Comparison of ENCODE assay signal across 22 cellular contexts in the genomic region with DNA sequence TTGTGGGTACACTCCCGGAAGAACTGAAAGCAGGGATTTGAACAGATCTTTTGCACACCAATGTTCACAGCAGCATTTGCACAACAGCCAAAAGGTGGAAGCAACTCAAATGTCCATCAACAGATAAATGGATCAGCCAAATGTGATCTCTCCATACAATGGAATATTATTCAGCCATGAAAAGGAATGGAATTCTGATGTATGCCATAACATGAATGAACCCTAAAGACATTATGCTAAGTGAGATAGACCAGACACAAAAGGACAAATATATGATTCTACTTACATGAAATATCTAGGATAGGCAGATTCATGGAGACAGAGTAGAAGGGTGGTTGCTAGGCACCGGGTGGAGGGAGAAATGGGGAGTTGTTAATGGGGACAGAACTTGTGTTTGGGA. TPM values are rescaled to one million over a fixed set of nuclear protein-coding genes. Genes with fewer than 3 reads are reported as not detected.
DNase-seq lines count a peak whose midpoint lies in the region; ATAC-seq, FAIRE-seq and TF ChIP-seq lines count a peak whose summit lies in the region.
"Had no signal": no experiment of that assay in that cellular context is flagged by ENCODE, and none has a peak within 500 bp of the region (broad histone marks: within the 10 kb centered on the region; RNA-seq: fewer than 3 reads in every experiment).

No MANE protein-coding gene starts in this region.

- no peak overlapping the region for H3K9ac ChIP-seq in K562 (ENCODE audit: insufficient read depth in 1 of 2, low read depth in 2 of 2, low read length in 2 of 2)
- H3K9ac ChIP-seq: BLaER1 had no signal

- TF ChIP-seq POLR2A in K562 (conservative IDR thresholded peaks at IDR 0.05) = no peak

- 66% methylated on average over 2 of the region's 2 CpGs for WGBS in K562 (ENCODE audit: insufficient coverage, low coverage, missing lambda C conversion rate)

- H2AFZ ChIP-seq in K562 (ENCODE audit: low read depth, low read length) = no peak overlapping the region

- H3K9me3 ChIP-seq in K562 (replicated peaks; ENCODE audit: control insufficient read depth, insufficient read depth, low read depth, low read length) (no peaks in the 10 kb centered on the region), MG63 (no peaks in the 10 kb centered on the region)
- H3K9me3 ChIP-seq: BE2C had no signal

- H3K4me3 ChIP-seq in K562 (no peak overlapping the region), MG63 (no peak overlapping the region)
- H3K4me3 ChIP-seq: BLaER1 had no signal

- no peaks in the 10 kb centered on the region for H3K9me1 ChIP-seq in K562 (ENCODE audit: control insufficient read depth, insufficient read depth, low read length)

- FAIRE-seq in K562 (lab: Jason Lieb, UNC) = no peak
- FAIRE-seq: G401.6, GM12891, GM19239 had no signal

- DNase-seq in DMS53 (lab: John Stamatoyannopoulos, UW) (peak; percentile 52), DMS53 treated with DMSO at 0.1 percent for 48 hours (lab: John Stamatoyannopoulos, UW; ENCODE audit: unreplicated experiment) (no peak), K562 (ENCODE audit: extremely low read depth in 1 of 4, low spot score in 3 of 4) (no peak), DMS153 treated with DMSO at 0.1 percent for 48 hours (lab: John Stamatoyannopoulos, UW; ENCODE audit: unreplicated experiment) (no peak), MG63 (no peak)
- DNase-seq: ACHN; C1 segment of cervical spinal cord; CD4-positive, alpha-beta memory T cell; CD4-positive, CD25-positive, alpha-beta regulatory T cell; CD8-positive, alpha-beta memory T cell; DMS 273 treated with DMSO at 0.1 percent for 48 hours; GF-D8 had no signal

- H3K27ac ChIP-seq in K562 (ENCODE audit: extremely low read depth, low read depth, low read length) = no peak overlapping the region
- H3K27ac ChIP-seq: 22Rv1, BLaER1 had no signal

- in situ Hi-C loops in K562 (cut with MboI) = no loop called here

- H3K27me3 ChIP-seq in K562 (ENCODE audit: control insufficient read depth in 2 of 2, insufficient read depth in 2 of 2, low read length in 2 of 2) = peaks cover 19 to 25% of the 10 kb centered on the region in 2 experiments; a peak in 4 of 5 replicates
- no peaks in the 10 kb centered on the region for H3K27me3 ChIP-seq in MG63
- H3K27me3 ChIP-seq: BE2C, BLaER1 had no signal

- TF ChIP-seq RAD21 in K562 (CRISPR knock-in tag; conservative IDR thresholded peaks at IDR 0.05 in 1 of 2, IDR thresholded peaks at IDR 0.05 in 1 of 2) = no peak

- H3K4me1 ChIP-seq in K562 (replicated peaks in 1 of 2; ENCODE audit: control insufficient read depth in 2 of 2, insufficient read depth in 2 of 2, low read length in 2 of 2) = peaks cover 0 to 10% of the 10 kb centered on the region in 2 experiments; a peak in 3 of 5 replicates
- H3K4me1 ChIP-seq: BE2C had no signal

- H3K79me2 ChIP-seq in K562 (ENCODE audit: control insufficient read depth, insufficient read depth, low read length) = no peaks in the 10 kb centered on the region

- H3K36me3 ChIP-seq in K562 (ENCODE audit: control insufficient read depth, insufficient read depth, low read length) (no peaks in the 10 kb centered on the region), MG63 (no peaks in the 10 kb centered on the region)
- H3K36me3 ChIP-seq: BE2C had no signal

- intact Hi-C loops in K562 (cut with micrococcal nuclease) = no loop called here

- BruUV-seq in K562 (replicated peaks; lab: Mats Ljungman, UMichigan) = no TSS peak

- POLR2A ChIA-PET in K562 (lab: Yijun Ruan, JAX) = no interaction called here

- no peak for TF ChIP-seq EP300 in K562 (IDR thresholded peaks at IDR 0.05; ENCODE audit: low read length)

- no peaks in the 10 kb centered on the region for H4K20me1 ChIP-seq in K562 (replicated peaks; ENCODE audit: control insufficient read depth, insufficient read depth, low read length)
- H4K20me1 ChIP-seq: BLaER1 had no signal

- TF ChIP-seq CTCF in K562 (IDR thresholded peaks at IDR 0.05 in 2 of 3, conservative IDR thresholded peaks at IDR 0.05 in 1 of 3; ENCODE audit: insufficient read depth in 2 of 3, low read depth in 1 of 3, low read length in 3 of 3) = no peak

- no peak for ATAC-seq in K562

- no peak overlapping the region for H3K4me2 ChIP-seq in K562 (ENCODE audit: insufficient read depth, low read length)
- H3K4me2 ChIP-seq: BLaER1 had no signal

- CTCF ChIA-PET in K562 (lab: Yijun Ruan, JAX; ENCODE audit: low intra/inter-chr PET ratio) = no interaction called here

TF ChIP-seq in K562, 482 proteins besides CTCF, POLR2A, EP300 and RAD21 (continues in another document):
- TF ChIP-seq ILK (tag; IDR thresholded peaks at IDR 0.05; ENCODE audit: borderline replicate concordance, low read depth) = no peak
- no peak for TF ChIP-seq ZNF274 (IDR thresholded peaks at IDR 0.05; ENCODE audit: borderline replicate concordance, low read depth, low read length)
- no peak for TF ChIP-seq KLF16 (IDR thresholded peaks at IDR 0.05)
- TF ChIP-seq, protein P1, sequence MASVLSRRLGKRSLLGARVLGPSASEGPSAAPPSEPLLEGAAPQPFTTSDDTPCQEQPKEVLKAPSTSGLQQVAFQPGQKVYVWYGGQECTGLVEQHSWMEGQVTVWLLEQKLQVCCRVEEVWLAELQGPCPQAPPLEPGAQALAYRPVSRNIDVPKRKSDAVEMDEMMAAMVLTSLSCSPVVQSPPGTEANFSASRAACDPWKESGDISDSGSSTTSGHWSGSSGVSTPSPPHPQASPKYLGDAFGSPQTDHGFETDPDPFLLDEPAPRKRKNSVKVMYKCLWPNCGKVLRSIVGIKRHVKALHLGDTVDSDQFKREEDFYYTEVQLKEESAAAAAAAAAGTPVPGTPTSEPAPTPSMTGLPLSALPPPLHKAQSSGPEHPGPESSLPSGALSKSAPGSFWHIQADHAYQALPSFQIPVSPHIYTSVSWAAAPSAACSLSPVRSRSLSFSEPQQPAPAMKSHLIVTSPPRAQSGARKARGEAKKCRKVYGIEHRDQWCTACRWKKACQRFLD (CRISPR knock-in tag; IDR thresholded peaks at IDR 0.05) = no peak
- TF ChIP-seq, protein P2, sequence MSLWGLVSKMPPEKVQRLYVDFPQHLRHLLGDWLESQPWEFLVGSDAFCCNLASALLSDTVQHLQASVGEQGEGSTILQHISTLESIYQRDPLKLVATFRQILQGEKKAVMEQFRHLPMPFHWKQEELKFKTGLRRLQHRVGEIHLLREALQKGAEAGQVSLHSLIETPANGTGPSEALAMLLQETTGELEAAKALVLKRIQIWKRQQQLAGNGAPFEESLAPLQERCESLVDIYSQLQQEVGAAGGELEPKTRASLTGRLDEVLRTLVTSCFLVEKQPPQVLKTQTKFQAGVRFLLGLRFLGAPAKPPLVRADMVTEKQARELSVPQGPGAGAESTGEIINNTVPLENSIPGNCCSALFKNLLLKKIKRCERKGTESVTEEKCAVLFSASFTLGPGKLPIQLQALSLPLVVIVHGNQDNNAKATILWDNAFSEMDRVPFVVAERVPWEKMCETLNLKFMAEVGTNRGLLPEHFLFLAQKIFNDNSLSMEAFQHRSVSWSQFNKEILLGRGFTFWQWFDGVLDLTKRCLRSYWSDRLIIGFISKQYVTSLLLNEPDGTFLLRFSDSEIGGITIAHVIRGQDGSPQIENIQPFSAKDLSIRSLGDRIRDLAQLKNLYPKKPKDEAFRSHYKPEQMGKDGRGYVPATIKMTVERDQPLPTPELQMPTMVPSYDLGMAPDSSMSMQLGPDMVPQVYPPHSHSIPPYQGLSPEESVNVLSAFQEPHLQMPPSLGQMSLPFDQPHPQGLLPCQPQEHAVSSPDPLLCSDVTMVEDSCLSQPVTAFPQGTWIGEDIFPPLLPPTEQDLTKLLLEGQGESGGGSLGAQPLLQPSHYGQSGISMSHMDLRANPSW (CRISPR knock-in tag; IDR thresholded peaks at IDR 0.05) = no peak
- no peak for TF ChIP-seq GTF2E2 (tag; IDR thresholded peaks at IDR 0.05)
- no peak for TF ChIP-seq TAL1 (IDR thresholded peaks at IDR 0.05)
- no peak for TF ChIP-seq MNT (conservative IDR thresholded peaks at IDR 0.05)
- TF ChIP-seq ZNF347 (CRISPR knock-in tag; IDR thresholded peaks at IDR 0.05; ENCODE audit: low read depth) = no peak

RNA-seq across cellular contexts. Expression of gene CLEC2L, which starts 36.7 kb away (rescaled TPM):
- 0.32 and 1.4 TPM in 2 replicates for total RNA-seq in K562 (2011; cell fraction: chromatin; rRNA removed; ENCODE audit: low replicate concordance)
- 2.3 and 3.4 TPM in 2 replicates for total RNA-seq in K562 (2011; cell fraction: nucleolus; rRNA removed)
- 0.92 and 1.5 TPM in 2 replicates for total RNA-seq in K562 (2011; cell fraction: nucleoplasm; rRNA removed)
- total RNA-seq in K562 (2014; rRNA removed) (1.6 and 4.1 TPM in 2 replicates), K562 (2014; rRNA removed; fragmentation: Illumina TruSeq; extraction: Trizol) (0.73 and 0.87 TPM in 2 replicates), K562 (2015; rRNA removed; fragmentation: Illumina TruSeq; extraction: Trizol) (1.5 and 1.8 TPM in 2 replicates), K562 (2021) (5.4 and 5.5 TPM in 2 replicates)
- polyA plus RNA-seq in K562 (2011; rRNA removed) (0.84 and 26.0 TPM in 2 replicates), K562 (2014; fragmentation: Illumina TruSeq; extraction: Trizol) (1.9 and 2.9 TPM in 2 replicates), K562 (2014; fragmentation: Nextera tagmentation; extraction: Ambion mirVana) (1 to 10 TPM in 1 of 2 experiments, under 1 TPM in 1; 0.94 to 2.1 TPM), K562 (2014; rRNA removed) (5.3 and 7.1 TPM in 2 replicates)
- 4.2 and 37.0 TPM in 2 replicates for polyA plus RNA-seq in K562 (2011; cell fraction: cytosol; rRNA removed)
- polyA plus RNA-seq in K562 (2011; cell fraction: nucleus; rRNA removed) = 2.4 and 31.5 TPM in 2 replicates
- polyA plus RNA-seq in K562 (2012) = 4.2 and 5.7 TPM in 2 replicates
- 2.2 TPM in 1 of 2 replicates, not detected in the other for polyA minus RNA-seq in K562 (2011; rRNA and poly(A)+ RNA removed)
- polyA minus RNA-seq in K562 (2011; cell fraction: cytosol; rRNA and poly(A)+ RNA removed) = 2.9 TPM in 1 of 2 replicates, not detected in the other
- 0.67 and 9.7 TPM in 2 replicates for polyA minus RNA-seq in K562 (2011; cell fraction: nucleus; rRNA and poly(A)+ RNA removed)
- not detected in 2 replicates for total RNA-seq in MG63 (2014; rRNA removed; shearing (Covaris generic); ENCODE audit: low replicate concordance)
- total RNA-seq: A172; A673; CD4-positive, alpha-beta memory T cell; CD8-positive, alpha-beta memory T cell had no signal
- polyA plus RNA-seq: AG04450; CD14-positive monocyte; CD4-positive, alpha-beta memory T cell; CD4-positive, CD25-positive, alpha-beta regulatory T cell; CD8-positive, alpha-beta memory T cell had no signal
